Comparison of ENCODE assay signal across 28 cellular contexts in the genomic region with DNA sequence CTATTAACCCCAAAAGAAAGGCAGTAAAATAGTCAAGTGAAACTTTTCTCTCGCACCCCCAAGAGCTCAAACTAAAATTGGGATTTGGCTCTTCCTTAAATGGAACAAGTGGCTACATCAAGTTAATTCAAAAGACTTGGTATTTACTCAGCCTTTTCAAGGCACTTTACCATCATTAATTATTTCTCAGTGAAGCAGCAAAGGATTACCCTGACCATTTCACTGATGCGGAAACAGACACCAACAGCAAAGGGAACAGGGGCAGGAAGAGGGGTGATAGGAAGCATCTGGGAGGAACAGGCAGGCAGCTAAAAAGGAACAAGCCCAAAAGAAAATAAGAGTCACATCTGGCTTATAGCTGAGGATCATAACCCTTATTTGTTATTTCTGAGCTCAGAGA. TPM values are rescaled to one million over a fixed set of nuclear protein-coding genes. Genes with fewer than 3 reads are reported as not detected.
DNase-seq lines count a peak whose midpoint lies in the region; ATAC-seq, FAIRE-seq and TF ChIP-seq lines count a peak whose summit lies in the region.
"Had no signal": no experiment of that assay in that cellular context is flagged by ENCODE, and none has a peak within 500 bp of the region (broad histone marks: within the 10 kb centered on the region; RNA-seq: fewer than 3 reads in every experiment).

No MANE protein-coding gene starts in this region.

- in situ Hi-C loops in Caki2 (cut with HindIII; ENCODE audit: low pct_unique_long_range_greater_than_20kb, low sequenced_read_pairs) = no loop called here

- H3K27ac ChIP-seq in A673 (ENCODE audit: low read depth, low read length, poor library complexity, severe bottlenecking) (no peak overlapping the region), psoas muscle (no peak overlapping the region)
- H3K27ac ChIP-seq: brain microvascular endothelial cell, lower lobe of right lung, parathyroid adenoma, Peyer's patch, upper lobe of right lung, VCaP had no signal

- H3K4me1 ChIP-seq in A673 (ENCODE audit: insufficient read depth, low read length, poor library complexity, severe bottlenecking) = peaks cover 22% of the 10 kb centered on the region
- no peaks in the 10 kb centered on the region for H3K4me1 ChIP-seq in psoas muscle
- H3K4me1 ChIP-seq: lower lobe of right lung, parathyroid adenoma, Peyer's patch, upper lobe of right lung had no signal

- POLR2A ChIA-PET in A673 (lab: Charles Lee; ENCODE audit: low non-redundant PET) = interaction anchor here (0.7 to 1.0 kb wide), 2 partner anchors 61 to 324 kb away, joined by 3 read pairs; no protein-coding TSS in a partner anchor

- peak; percentile 13 for FAIRE-seq in islet of Langerhans (lab: Jason Lieb, UNC)
- FAIRE-seq: K562 had no signal

- TF ChIP-seq CTCF in A673 (conservative IDR thresholded peaks at IDR 0.05; ENCODE audit: low read depth, low read length) = no peak
- TF ChIP-seq CTCF in psoas muscle (IDR thresholded peaks at IDR 0.05) = no peak

- no peaks in the 10 kb centered on the region for H3K27me3 ChIP-seq in A673 (replicated peaks; ENCODE audit: insufficient read depth, low read depth, low read length, poor library complexity)
- peaks cover 0 to 9% (median 0%) of the 10 kb centered on the region in 3 donors for H3K27me3 ChIP-seq in psoas muscle (ENCODE audit: insufficient read depth in 3 of 3, low read length in 2 of 3)
- H3K27me3 ChIP-seq: MG63, Peyer's patch, upper lobe of right lung had no signal

- H3K4me3 ChIP-seq in A673 (ENCODE audit: low read depth, low read length, poor library complexity, severe bottlenecking) (no peak overlapping the region), psoas muscle (no peak overlapping the region)
- H3K4me3 ChIP-seq: K562, lower lobe of right lung, MG63, mucosa of descending colon, Peyer's patch, upper lobe of right lung had no signal

- ATAC-seq in HG03571 (IDR thresholded peaks at IDR 0.05; ENCODE audit: unreplicated experiment) (no peak), psoas muscle (no peak)
- ATAC-seq: K562; lower lobe of right lung; mucosa of descending colon; natural killer cell treated with Interleukin-12 subunit alpha and Interleukin-12 subunit beta and Interleukin-15 and Interleukin-18, amount 100 ng/mL, for 72 hours; sciatic nerve; stimulated activated memory B cell treated with anti-CD40 and anti-IgM and Interleukin-4, amounts not matched to agents 10 μg/mL and 1 μg/mL and 100 μg/mL, for 72 hours; upper lobe of right lung had no signal

- no TSS peak for BruUV-seq in A673 (replicated peaks; lab: Mats Ljungman, UMichigan)

- H3K9me3 ChIP-seq in A673 (ENCODE audit: low read depth, low read length, poor library complexity, severe bottlenecking) (no peaks in the 10 kb centered on the region), psoas muscle (no peaks in the 10 kb centered on the region)
- H3K9me3 ChIP-seq: lower lobe of right lung, MG63, mucosa of descending colon, Peyer's patch, upper lobe of right lung had no signal

- no peaks in the 10 kb centered on the region for H3K36me3 ChIP-seq in A673 (ENCODE audit: insufficient read depth, low read length, poor library complexity, severe bottlenecking)
- H3K36me3 ChIP-seq in psoas muscle (ENCODE audit: insufficient read depth in 1 of 2, low read depth in 1 of 2) = no peaks in the 10 kb centered on the region
- H3K36me3 ChIP-seq: brain microvascular endothelial cell, lower lobe of right lung, MG63, Peyer's patch, upper lobe of right lung had no signal

- CTCF ChIA-PET in A673 (lab: Charles Lee) = no interaction called here

- WGBS in psoas muscle, 3 donors = 73 to 77% (median 77%) methylated on average over 2 of the region's 2 CpGs

- intact Hi-C loops in A673 (cut with micrococcal nuclease; ENCODE audit: unreplicated experiment) (no loop called here), psoas muscle (cut with DNase I) (no loop called here)

- peak; percentile 11 for DNase-seq in A673 (ENCODE audit: low spot score)
- DNase-seq in Caki2 (ENCODE audit: low read depth) = peak; percentile 18
- DNase-seq in NCI-H524 treated with DMSO at 0.1 percent for 48 hours (lab: John Stamatoyannopoulos, UW) = peak; percentile 4
- no peak for DNase-seq in DMS79 (lab: John Stamatoyannopoulos, UW)
- DNase-seq in psoas muscle = no peak
- DNase-seq in foreskin melanocyte = no peak
- DNase-seq: activated CD4-positive, alpha-beta T cell treated with anti-CD3 and anti-CD28 coated beads for 4 hours; activated CD8-positive, alpha-beta memory T cell treated with anti-CD3 and anti-CD28 coated beads for 24 hours; brain microvascular endothelial cell; kidney; lower lobe of right lung; MG63; mucosa of descending colon; NCI-H1436 treated with DMSO at 0.1 percent for 48 hours; NCI-H2107; NCI-H446 treated with DMSO at 0.1 percent for 48 hours; Peyer's patch; SHP77 treated with DMSO at 0.1 percent for 48 hours; stimulated activated CD4-positive, alpha-beta T cell treated with anti-CD3 and anti-CD28 coated beads, Interleukin-4, amount 100 ng/mL, for 4 hours; upper lobe of right lung had no signal

RNA-seq across cellular contexts. Expression of a gene that starts 2.7 kb away (rescaled TPM):
- total RNA-seq in A673 (2021) (13.9 and 14.6 TPM in 2 replicates), psoas muscle (1 to 10 TPM; 1.1 to 1.6 (median 1.4) TPM)
- 1.8 and 3.3 TPM in 2 replicates for total RNA-seq in Caki2 (2014; rRNA removed; shearing (Covaris generic); ENCODE audit: low replicate concordance)
- 1 to 10 TPM; 1.6 to 3.0 (median 2.3) TPM for polyA plus RNA-seq in psoas muscle

Comparison
In these comparisons a context has a peak if more than half of its experiments do, and no peak if none do; other contexts are left out.
1. DNase-seq: peak in A673 (single experiment), Caki2 (single experiment) and NCI-H524 treated with DMSO at 0.1 percent for 48 hours (single experiment); none in DMS79 (single experiment), psoas muscle (0 of 2) and foreskin melanocyte (single experiment).